Comparison of ENCODE assay signal across 8 cellular contexts in genomic region chr5:113488645-113489184, GRCh38. TPM values are rescaled to one million over a fixed set of nuclear protein-coding genes. Genes with fewer than 3 reads are reported as not detected.
DNase-seq lines count a peak whose midpoint lies in the region; ATAC-seq, FAIRE-seq and TF ChIP-seq lines count a peak whose summit lies in the region.

No MANE protein-coding gene starts in this region.

- H3K27ac ChIP-seq in SK-N-MC = no peak overlapping the region
- no peak overlapping the region for H3K27ac ChIP-seq in foreskin keratinocyte

- H3K4me3 ChIP-seq in SK-N-MC = peak overlapping the region; percentile 78
- peak overlapping the region; percentile 63 for H3K4me3 ChIP-seq in retinal pigment epithelial cell (ENCODE audit: low read length)

- no peaks in the 10 kb centered on the region for H3K36me3 ChIP-seq in SK-N-MC (ENCODE audit: insufficient read depth, low read length)

- peaks cover 8% of the 10 kb centered on the region; the same call in 1 of the 2 replicates for H3K9me3 ChIP-seq in SK-N-MC (ENCODE audit: low read depth, low read length)

- no peak for TF ChIP-seq CTCF in foreskin keratinocyte (conservative IDR thresholded peaks at IDR 0.05)
- TF ChIP-seq CTCF in retinal pigment epithelial cell (conservative IDR thresholded peaks at IDR 0.05; ENCODE audit: low read depth, low read length) = no peak

- ATAC-seq in GM19372 (IDR thresholded peaks at IDR 0.05; ENCODE audit: low read depth, unreplicated experiment) = peak; percentile 1
- ATAC-seq in foreskin keratinocyte = peak; percentile 18
- ATAC-seq in GM21390 (IDR thresholded peaks at IDR 0.05; ENCODE audit: unreplicated experiment) = no peak

- peak overlapping the region; percentile 3 for H3K9ac ChIP-seq in SK-N-MC (ENCODE audit: insufficient read length)

- DNase-seq in SK-N-MC (ENCODE audit: low read depth, low spot score) (no peak), foreskin keratinocyte (no peak), retinal pigment epithelial cell (ENCODE audit: low read depth) (no peak), cortex of kidney (lab: John Stamatoyannopoulos, UW) (no peak), Ammon's horn (ENCODE audit: low spot score) (no peak), HTR-8/SVneo (ENCODE audit: insufficient read length, low spot score) (no peak)

- H3K27me3 ChIP-seq in foreskin keratinocyte = no peaks in the 10 kb centered on the region

- H3K4me1 ChIP-seq in foreskin keratinocyte = peaks cover 8% of the 10 kb centered on the region

- FAIRE-seq in HTR-8/SVneo (lab: Jason Lieb, UNC) = no peak

RNA-seq across cellular contexts. Expression of gene MCC, which starts 0.5 kb away (rescaled TPM):
- total RNA-seq in foreskin keratinocyte = 35.9 and 36.2 TPM in 2 replicates
- 4.7 and 4.8 TPM in 2 replicates for polyA plus RNA-seq in foreskin keratinocyte

RNA-seq across cellular contexts. Expression of gene YTHDC2, which starts 24.8 kb away (rescaled TPM):
- total RNA-seq in foreskin keratinocyte = 22.3 and 22.9 TPM in 2 replicates
- 4.7 and 5.8 TPM in 2 replicates for polyA plus RNA-seq in foreskin keratinocyte

RNA-seq across cellular contexts. Expression of gene TSSK1B, which starts 53.9 kb away (rescaled TPM):
- 0.10 and 0.14 TPM in 2 replicates for total RNA-seq in foreskin keratinocyte
- polyA plus RNA-seq in foreskin keratinocyte = not detected in 2 replicates
